In the genomic region with DNA sequence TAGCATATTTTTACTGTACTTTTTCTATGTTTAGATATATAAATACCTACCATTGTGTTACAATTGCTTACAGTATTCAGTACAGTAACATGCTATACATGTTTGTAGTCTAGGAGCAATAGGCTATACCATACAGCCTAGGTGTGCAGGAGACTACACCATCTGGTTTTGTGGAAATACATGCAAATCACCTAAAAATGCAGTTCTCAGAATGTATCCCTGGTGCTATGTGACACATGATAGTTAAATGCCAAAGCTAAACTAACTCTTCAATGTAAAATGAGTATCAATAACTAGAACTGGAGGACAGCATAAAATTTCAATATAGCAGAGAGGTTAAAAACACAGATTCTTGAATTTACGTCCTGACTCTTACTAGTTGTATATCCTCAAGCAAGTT, we compare ENCODE assay signal across 1 cellular context.
TF ChIP-seq lines count a peak whose summit lies in the region.

No MANE protein-coding gene starts in this region.

TF ChIP-seq in K562, 482 proteins besides CTCF, POLR2A, EP300 and RAD21:
- TF ChIP-seq TCF3 (CRISPR knock-in tag; IDR thresholded peaks at IDR 0.05), result no peak
- no peak for TF ChIP-seq RFX5 (IDR thresholded peaks at IDR 0.05; ENCODE audit: low read depth, low read length)
- TF ChIP-seq, protein P1, sequence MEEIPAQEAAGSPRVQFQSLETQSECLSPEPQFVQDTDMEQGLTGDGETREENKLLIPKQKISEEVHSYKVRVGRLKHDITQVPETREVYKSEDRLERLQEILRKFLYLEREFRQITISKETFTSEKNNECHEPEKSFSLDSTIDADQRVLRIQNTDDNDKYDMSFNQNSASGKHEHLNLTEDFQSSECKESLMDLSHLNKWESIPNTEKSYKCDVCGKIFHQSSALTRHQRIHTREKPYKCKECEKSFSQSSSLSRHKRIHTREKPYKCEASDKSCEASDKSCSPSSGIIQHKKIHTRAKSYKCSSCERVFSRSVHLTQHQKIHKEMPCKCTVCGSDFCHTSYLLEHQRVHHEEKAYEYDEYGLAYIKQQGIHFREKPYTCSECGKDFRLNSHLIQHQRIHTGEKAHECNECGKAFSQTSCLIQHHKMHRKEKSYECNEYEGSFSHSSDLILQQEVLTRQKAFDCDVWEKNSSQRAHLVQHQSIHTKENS (CRISPR knock-in tag; IDR thresholded peaks at IDR 0.05), result no peak
- TF ChIP-seq, protein P2, sequence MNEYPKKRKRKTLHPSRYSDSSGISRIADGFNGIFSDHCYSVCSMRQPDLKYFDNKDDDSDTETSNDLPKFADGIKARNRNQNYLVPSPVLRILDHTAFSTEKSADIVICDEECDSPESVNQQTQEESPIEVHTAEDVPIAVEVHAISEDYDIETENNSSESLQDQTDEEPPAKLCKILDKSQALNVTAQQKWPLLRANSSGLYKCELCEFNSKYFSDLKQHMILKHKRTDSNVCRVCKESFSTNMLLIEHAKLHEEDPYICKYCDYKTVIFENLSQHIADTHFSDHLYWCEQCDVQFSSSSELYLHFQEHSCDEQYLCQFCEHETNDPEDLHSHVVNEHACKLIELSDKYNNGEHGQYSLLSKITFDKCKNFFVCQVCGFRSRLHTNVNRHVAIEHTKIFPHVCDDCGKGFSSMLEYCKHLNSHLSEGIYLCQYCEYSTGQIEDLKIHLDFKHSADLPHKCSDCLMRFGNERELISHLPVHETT (CRISPR knock-in tag; conservative IDR thresholded peaks at IDR 0.05 in 1 of 2, IDR thresholded peaks at IDR 0.05 in 1 of 2), result no peak
